Comparison of ENCODE assay signal across 1 cellular context in the genomic region with DNA sequence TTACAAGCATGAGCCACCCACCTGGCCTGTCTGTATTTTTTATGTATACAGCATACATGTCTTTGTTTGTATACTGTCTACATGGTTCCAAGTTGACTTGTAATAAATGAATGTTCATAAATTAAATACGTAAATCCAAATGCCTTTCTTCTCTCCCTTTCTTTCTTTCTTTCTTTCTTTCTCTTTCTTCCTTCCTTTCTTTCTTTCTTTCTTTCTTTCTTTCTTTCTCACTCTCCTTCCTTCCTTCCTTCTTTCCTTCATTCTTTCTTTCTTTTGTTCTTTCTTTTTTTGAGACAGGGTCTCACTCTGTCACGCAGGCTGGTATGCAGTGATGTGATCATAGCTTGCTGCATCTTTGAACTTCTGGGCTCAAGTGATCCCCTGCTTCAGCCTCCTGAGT.
TF ChIP-seq lines count a peak whose summit lies in the region.

No MANE protein-coding gene starts in this region.

TF ChIP-seq in K562, 482 proteins besides CTCF, POLR2A, EP300 and RAD21:
- TF ChIP-seq, protein P1, sequence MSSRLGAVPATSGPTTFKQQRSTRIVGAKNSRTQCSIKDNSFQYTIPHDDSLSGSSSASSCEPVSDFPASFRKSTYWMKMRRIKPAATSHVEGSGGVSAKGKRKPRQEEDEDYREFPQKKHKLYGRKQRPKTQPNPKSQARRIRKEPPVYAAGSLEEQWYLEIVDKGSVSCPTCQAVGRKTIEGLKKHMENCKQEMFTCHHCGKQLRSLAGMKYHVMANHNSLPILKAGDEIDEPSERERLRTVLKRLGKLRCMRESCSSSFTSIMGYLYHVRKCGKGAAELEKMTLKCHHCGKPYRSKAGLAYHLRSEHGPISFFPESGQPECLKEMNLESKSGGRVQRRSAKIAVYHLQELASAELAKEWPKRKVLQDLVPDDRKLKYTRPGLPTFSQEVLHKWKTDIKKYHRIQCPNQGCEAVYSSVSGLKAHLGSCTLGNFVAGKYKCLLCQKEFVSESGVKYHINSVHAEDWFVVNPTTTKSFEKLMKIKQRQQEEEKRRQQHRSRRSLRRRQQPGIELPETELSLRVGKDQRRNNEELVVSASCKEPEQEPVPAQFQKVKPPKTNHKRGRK (tag; IDR thresholded peaks at IDR 0.05), result peak; percentile 73
- TF ChIP-seq NFIC (IDR thresholded peaks at IDR 0.05), result no peak
- TF ChIP-seq STAG1 (CRISPR knock-in tag; IDR thresholded peaks at IDR 0.05; ENCODE audit: borderline replicate concordance), result no peak
- TF ChIP-seq SNRNP70 (optimal IDR thresholded peaks at IDR 0.05; ENCODE audit: low read depth, low read length), result no peak
- no peak for TF ChIP-seq CTBP1 (IDR thresholded peaks at IDR 0.05; ENCODE audit: borderline replicate concordance)
